1 cellular context compared by ENCODE assay signal in genomic region chr20:48147326-48147725, GRCh38.
TF ChIP-seq lines count a peak whose summit lies in the region.

No MANE protein-coding gene starts in this region.

TF ChIP-seq in GM23338, 12 proteins besides CTCF, POLR2A, EP300 and RAD21 (continued from another document):
- TF ChIP-seq ZNF462 (CRISPR knock-in tag; IDR thresholded peaks at IDR 0.05) (no peak), ZNF114 (CRISPR knock-in tag; IDR thresholded peaks at IDR 0.05) (no peak), JUNB (IDR thresholded peaks at IDR 0.05; ENCODE audit: unreplicated experiment) (no peak), REST (IDR thresholded peaks at IDR 0.05; ENCODE audit: unreplicated experiment) (no peak)
